In genomic region chr2:26515771-26516170, GRCh38 we compare ENCODE assay signal across 34 cellular contexts. TPM values are rescaled to one million over a fixed set of nuclear protein-coding genes. Genes with fewer than 3 reads are reported as not detected.
"Had no signal": no experiment of that assay in that cellular context is flagged by ENCODE, and none has a peak within 500 bp of the region (broad histone marks: within the 10 kb centered on the region; RNA-seq: fewer than 3 reads in every experiment).

No MANE protein-coding gene starts in this region.

- H3K9me3 ChIP-seq: adrenal gland, body of pancreas, breast epithelium had no signal

- H3K36me3 ChIP-seq: adrenal gland, brain microvascular endothelial cell, breast epithelium had no signal

- ATAC-seq: activated CD8-positive, alpha-beta T cell treated with anti-CD3 and anti-CD28 coated beads for 36 hours; activated naive CD4-positive, alpha-beta T cell treated with anti-CD3 and anti-CD28 coated beads, Interleukin-2, amount 50 U/mL, for 72 hours; activated T-cell treated with anti-CD3 and anti-CD28 coated beads, Interleukin-2, amount 50 U/mL, for 4 hours; activated T-cell treated with anti-CD3 and anti-CD28 coated beads, Interleukin-2, amount 50 U/mL, for 72 hours; activated T-helper 17 cell treated with anti-CD3 and anti-CD28 coated beads, Interleukin-2, amount 50 U/mL, for 72 hours; body of pancreas had no signal

- H3K27me3 ChIP-seq: adrenal gland, body of pancreas had no signal

- DNase-seq: activated B cell treated with CpG ODN at 0.5 μM for 24 hours; activated CD4-positive, alpha-beta memory T cell treated with anti-CD3 and anti-CD28 coated beads for 36 hours; activated CD4-positive, alpha-beta T cell treated with anti-CD3 and anti-CD28 coated beads for 4 hours; activated CD4-positive, alpha-beta T cell treated with anti-CD3 and anti-CD28 coated beads, Interleukin-2, amount 10 ng/mL, durations not matched to agents 24 days and 14 days; activated CD4-positive, alpha-beta T cell treated with anti-CD3 and anti-CD28 coated beads, Interleukin-2, amount 50 U/mL, for 1 hour; activated CD4-positive, alpha-beta T cell treated with anti-CD3 and anti-CD28 coated beads, Interleukin-2, amount 50 U/mL, for 4 hours; activated CD4-positive, CD25-positive, alpha-beta regulatory T cell treated with anti-CD3 and anti-CD28 coated beads, Interleukin-2, amount 50 U/mL, for 72 hours; activated CD8-positive, alpha-beta memory T cell treated with anti-CD3 and anti-CD28 coated beads, Interleukin-2, amount 50 U/mL, for 4 hours; activated CD8-positive, alpha-beta T cell treated with anti-CD3 and anti-CD28 coated beads for 36 hours; activated effector memory CD4-positive, alpha-beta T cell treated with anti-CD3 and anti-CD28 coated beads, Interleukin-2, amount 50 U/mL, for 16 hours; activated gamma-delta T cell treated with Interleukin-2 at 50 U/mL for 16 hours; activated naive CD4-positive, alpha-beta T cell; activated naive CD4-positive, alpha-beta T cell treated with anti-CD3 and anti-CD28 coated beads for 36 hours; activated naive CD4-positive, alpha-beta T cell treated with anti-CD3 and anti-CD28 coated beads, Interleukin-2, amount 50 U/mL, for 16 hours; activated naive CD8-positive, alpha-beta T cell treated with anti-CD3 and anti-CD28 coated beads for 36 hours; activated T-cell treated with anti-CD3 and anti-CD28 coated beads for 4 hours; activated T-cell treated with anti-CD3 and anti-CD28 coated beads, Interleukin-2, amount 50 U/mL, for 1 hour; activated T-cell treated with anti-CD3 and anti-CD28 coated beads, Interleukin-2, amount 50 U/mL, for 4 hours; activated T-cell treated with anti-CD3 and anti-CD28 coated beads, Interleukin-2, amount 50 U/mL, for 72 hours; adrenal gland; amniotic stem cell; body of pancreas; brain microvascular endothelial cell; central memory CD4-positive, alpha-beta T cell; T-helper 1 cell; T-helper 2 cell; T-helper 9 cell had no signal

- H3K4me3 ChIP-seq: adrenal gland, body of pancreas, breast epithelium had no signal

- H3K27ac ChIP-seq: adrenal gland, body of pancreas, brain microvascular endothelial cell, breast epithelium, VCaP had no signal

- H3K4me1 ChIP-seq: adrenal gland, body of pancreas, breast epithelium had no signal

RNA-seq across cellular contexts. Expression of gene OTOF, which starts 37.8 kb away (rescaled TPM):
- total RNA-seq: activated B cell treated with CpG ODN at 0.5 μM for 24 hours, astrocyte, cardiac septum had no signal
- polyA plus RNA-seq: aorta had no signal
